In the genomic region with DNA sequence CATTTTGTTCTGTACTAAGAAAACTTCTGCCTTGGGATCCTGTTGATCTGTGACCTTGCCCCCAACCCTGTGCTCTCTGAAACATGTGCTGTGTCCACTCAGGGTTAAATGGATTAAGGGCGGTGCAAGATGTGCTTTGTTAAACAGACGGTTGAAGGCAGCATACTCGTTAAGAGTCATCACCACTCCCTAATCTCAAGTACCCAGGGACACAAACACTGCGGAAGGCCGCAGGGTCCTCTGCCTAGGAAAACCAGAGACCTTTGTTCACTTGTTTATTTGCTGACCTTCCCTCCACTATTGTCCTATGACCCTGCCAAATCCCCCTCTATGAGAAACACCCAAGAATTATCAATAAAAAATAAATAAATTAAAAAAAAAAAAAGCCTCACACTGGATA, we compare ENCODE assay signal across 8 cellular contexts. TPM values are rescaled to one million over a fixed set of nuclear protein-coding genes. Genes with fewer than 3 reads are reported as not detected.
A peak's percentile ranks its signal among the peaks of the same experiment; 100 is the strongest.
DNase-seq lines count a peak whose midpoint lies in the region; ATAC-seq, FAIRE-seq and TF ChIP-seq lines count a peak whose summit lies in the region.
"Not testable (repeated sequence)": the region's sequence is repeated elsewhere in the genome, so short reads cannot be mapped to it uniquely, and the experiment has no call there.

No MANE protein-coding gene starts in this region.

- TF ChIP-seq EP300 in GM12878 (IDR thresholded peaks at IDR 0.05; ENCODE audit: borderline replicate concordance in 1 of 2, control insufficient read depth in 1 of 2, low read depth in 2 of 2, low read length in 2 of 2); K562 (IDR thresholded peaks at IDR 0.05; ENCODE audit: low read length); HepG2 (IDR thresholded peaks at IDR 0.05; ENCODE audit: low read depth in 2 of 2, low read length in 2 of 2); HepG2 (CRISPR knock-in tag; IDR thresholded peaks at IDR 0.05; ENCODE audit: borderline replicate concordance): not testable (repeated sequence)

- peaks cover 12% of the 10 kb centered on the region for H3K36me3 Mint-ChIP-seq in glutamatergic neuron (ENCODE audit: unreplicated experiment)

- POLR2A ChIA-PET in A673 (lab: Charles Lee; ENCODE audit: low non-redundant PET); HEK293 (lab: Yijun Ruan, JAX); OCI-LY7 (lab: Charles Lee); Panc1 (lab: Charles Lee); K562 (lab: Yijun Ruan, JAX); HepG2 (lab: Yijun Ruan, JAX): not testable (repeated sequence)
- POLR2A ChIA-PET in GM12878 (lab: Charles Lee): interaction anchor here (1.9 kb wide), 1 partner anchor 11 kb away, joined by 5 read pairs; no protein-coding TSS in a partner anchor

- H2AFZ ChIP-seq in OCI-LY7 (ENCODE audit: low read length); GM12878 (ENCODE audit: control insufficient read depth, low read depth, low read length); K562 (ENCODE audit: low read depth, low read length); HepG2 (ENCODE audit: low read length): not testable (repeated sequence)

- not testable (repeated sequence) for ATAC-seq in Panc1, GM12878, K562, HepG2

- peaks cover 28% of the 10 kb centered on the region for H3K4me1 Mint-ChIP-seq in glutamatergic neuron (ENCODE audit: low read depth, unreplicated experiment)

- TF ChIP-seq RAD21 in GM12878 (IDR thresholded peaks at IDR 0.05; ENCODE audit: insufficient read depth, low read depth, low read length); K562 (CRISPR knock-in tag; conservative IDR thresholded peaks at IDR 0.05 in 1 of 2, IDR thresholded peaks at IDR 0.05 in 1 of 2); HepG2 (CRISPR knock-in tag; IDR thresholded peaks at IDR 0.05): not testable (repeated sequence)

- not testable (repeated sequence) for H3K27me3 Mint-ChIP-seq in glutamatergic neuron (ENCODE audit: unreplicated experiment)

- peaks cover 13% of the 10 kb centered on the region for H3K9me3 Mint-ChIP-seq in glutamatergic neuron (ENCODE audit: unreplicated experiment)

- SMC1A ChIA-PET in GM12878 (lab: Charles Lee; ENCODE audit: uncharacterized antibody, unreplicated experiment): not testable (repeated sequence)

- H3K9me1 ChIP-seq in K562 (ENCODE audit: control insufficient read depth, insufficient read depth, low read length): peaks cover 10% of the 10 kb centered on the region

- H3K79me2 ChIP-seq in OCI-LY7 (ENCODE audit: insufficient read depth, low read depth, low read length) (peaks cover 88% of the 10 kb centered on the region), GM12878 (ENCODE audit: control insufficient read depth, insufficient read depth, low read length) (peaks cover 78% of the 10 kb centered on the region), K562 (ENCODE audit: control insufficient read depth, insufficient read depth, low read length) (peaks cover 92% of the 10 kb centered on the region), HepG2 (ENCODE audit: insufficient read depth, low read length) (peaks cover 84% of the 10 kb centered on the region)

- H3K9me3 ChIP-seq in A673 (ENCODE audit: low read depth, low read length, poor library complexity, severe bottlenecking); HEK293 (ENCODE audit: control insufficient read depth, insufficient read depth, low read depth, low read length); OCI-LY7 (ENCODE audit: low read length); Panc1 (ENCODE audit: control insufficient read depth, insufficient read depth, low read depth, low read length); GM12878 (replicated peaks; ENCODE audit: control insufficient read depth, insufficient read depth, low read length); K562 (replicated peaks; ENCODE audit: control insufficient read depth, insufficient read depth, low read depth, low read length); HepG2 (ENCODE audit: low read length): not testable (repeated sequence)

- H3K4me1 ChIP-seq in A673 (ENCODE audit: insufficient read depth, low read length, poor library complexity, severe bottlenecking) (peaks cover 38% of the 10 kb centered on the region), Panc1 (ENCODE audit: control insufficient read depth, insufficient read depth, low read length) (peaks cover 13% of the 10 kb centered on the region; the same call in 1 of the 2 replicates), GM12878 (ENCODE audit: control insufficient read depth, insufficient read depth, low read length) (peaks cover 11% of the 10 kb centered on the region), K562 (replicated peaks in 1 of 2; ENCODE audit: control insufficient read depth in 2 of 2, insufficient read depth in 2 of 2, low read length in 2 of 2) (peaks cover 11 to 31% of the 10 kb centered on the region in 2 experiments; a peak in 4 of 5 replicates), HepG2 (ENCODE audit: insufficient read depth, low read length) (peaks cover 69% of the 10 kb centered on the region)
- not testable (repeated sequence) for H3K4me1 ChIP-seq in HEK293 (ENCODE audit: control insufficient read depth, insufficient read depth, low read length); OCI-LY7 (ENCODE audit: insufficient read depth, low read length, poor library complexity, severe bottlenecking)

- TF ChIP-seq CTCF in A673 (conservative IDR thresholded peaks at IDR 0.05; ENCODE audit: low read depth, low read length); HEK293 (tag by site-specific recombination; IDR thresholded peaks at IDR 0.05); OCI-LY7 (conservative IDR thresholded peaks at IDR 0.05; ENCODE audit: low read length); Panc1 (IDR thresholded peaks at IDR 0.05); GM12878 (IDR thresholded peaks at IDR 0.05 in 2 of 3, conservative IDR thresholded peaks at IDR 0.05 in 1 of 3; ENCODE audit: control insufficient read depth in 2 of 3, extremely low read depth in 1 of 3, insufficient read depth in 1 of 3, low read depth in 3 of 3, low read length in 3 of 3); K562 (IDR thresholded peaks at IDR 0.05 in 2 of 3, conservative IDR thresholded peaks at IDR 0.05 in 1 of 3; ENCODE audit: insufficient read depth in 2 of 3, low read depth in 1 of 3, low read length in 3 of 3); glutamatergic neuron (IDR thresholded peaks at IDR 0.05; ENCODE audit: partially characterized antibody, unreplicated experiment); HepG2 (CRISPR knock-in tag; IDR thresholded peaks at IDR 0.05): not testable (repeated sequence)

- peak overlapping the region; percentile 76 for H3K27ac Mint-ChIP-seq in glutamatergic neuron (ENCODE audit: unreplicated experiment)

- H3K9me2 ChIP-seq in OCI-LY7 (ENCODE audit: insufficient read depth, low read length): not testable (repeated sequence)

- FAIRE-seq in GM12878 (lab: Jason Lieb, UNC); HepG2 (lab: Jason Lieb, UNC): not testable (repeated sequence)
- FAIRE-seq in K562 (lab: Jason Lieb, UNC): peak; percentile 23

- TF ChIP-seq POLR2A in GM12878 (IDR thresholded peaks at IDR 0.05; ENCODE audit: low read depth, low read length); K562 (conservative IDR thresholded peaks at IDR 0.05); HepG2 (IDR thresholded peaks at IDR 0.05; ENCODE audit: insufficient read depth in 1 of 2, low read depth in 2 of 2, low read length in 2 of 2): not testable (repeated sequence)

- H3K4me2 ChIP-seq in OCI-LY7 (ENCODE audit: low read length); GM12878 (ENCODE audit: control insufficient read depth, insufficient read depth); K562 (ENCODE audit: insufficient read depth, low read length): not testable (repeated sequence)
- peak overlapping the region; percentile 42 for H3K4me2 ChIP-seq in HepG2 (ENCODE audit: low read depth, low read length)

- in situ Hi-C loops in Panc1 (cut with HindIII; ENCODE audit: low pct_unique_long_range_greater_than_20kb, low sequenced_read_pairs); GM12878 (cut with MboI); K562 (cut with MboI); HepG2 (cut with HindIII; ENCODE audit: extremely low pct_ligation_motif_present, low pct_unique_long_range_greater_than_20kb): not testable (repeated sequence)

- BruUV-seq in A673 (replicated peaks; lab: Mats Ljungman, UMichigan) (TSS peak; percentile 28), OCI-LY7 (replicated peaks; lab: Mats Ljungman, UMichigan) (TSS peak; percentile 39), Panc1 (replicated peaks; lab: Mats Ljungman, UMichigan) (TSS peak; percentile 70), GM12878 (replicated peaks; lab: Mats Ljungman, UMichigan) (TSS peak; percentile 54), K562 (replicated peaks; lab: Mats Ljungman, UMichigan) (TSS peak; percentile 34), HepG2 (replicated peaks; lab: Mats Ljungman, UMichigan) (TSS peak; percentile 42)

- H3K27me3 ChIP-seq in A673 (replicated peaks; ENCODE audit: insufficient read depth, low read depth, low read length, poor library complexity); Panc1 (ENCODE audit: control insufficient read depth, insufficient read depth, low read length); GM12878 (replicated peaks in 1 of 2; ENCODE audit: control insufficient read depth in 2 of 2, insufficient read depth in 2 of 2, low read length in 1 of 2); K562 (ENCODE audit: control insufficient read depth in 2 of 2, insufficient read depth in 2 of 2, low read length in 2 of 2); HepG2 (ENCODE audit: control insufficient read depth in 1 of 2, insufficient read depth in 2 of 2, low read length in 2 of 2): not testable (repeated sequence)

- not testable (repeated sequence) for DNase-seq in A673 (ENCODE audit: low spot score); OCI-LY7 (ENCODE audit: low spot score); Panc1 (ENCODE audit: low read depth, low spot score); GM12878 (ENCODE audit: low read depth, low spot score); K562 (ENCODE audit: extremely low read depth in 1 of 4, low spot score in 3 of 4); glutamatergic neuron; HepG2 (ENCODE audit: low spot score)

- CTCF ChIA-PET in A673 (lab: Charles Lee); OCI-LY7 (lab: Charles Lee; ENCODE audit: unreplicated experiment); Panc1 (lab: Charles Lee); GM12878 (lab: Yijun Ruan, JAX); K562 (lab: Yijun Ruan, JAX; ENCODE audit: low intra/inter-chr PET ratio); HepG2 (lab: Yijun Ruan, JAX; ENCODE audit: low intra/inter-chr PET ratio, low total read pairs): not testable (repeated sequence)
- CTCF ChIA-PET in HEK293 (lab: Yijun Ruan, JAX): interaction anchor here (0.7 kb wide), 1 partner anchor 94 kb away, joined by 3 read pairs; no protein-coding TSS in a partner anchor

- H3K36me3 ChIP-seq in A673 (ENCODE audit: insufficient read depth, low read length, poor library complexity, severe bottlenecking); HEK293 (ENCODE audit: control insufficient read depth in 2 of 2, insufficient read depth in 1 of 2, low read length in 2 of 2); Panc1 (ENCODE audit: control insufficient read depth, insufficient read depth, low read length); GM12878 (ENCODE audit: control insufficient read depth in 2 of 2, insufficient read depth in 2 of 2, low read length in 1 of 2); HepG2 (replicated peaks in 1 of 2; ENCODE audit: control insufficient read depth in 1 of 2, insufficient read depth in 2 of 2, low read length in 2 of 2): not testable (repeated sequence)
- H3K36me3 ChIP-seq in OCI-LY7 (ENCODE audit: insufficient read depth, low read length) (peaks cover 57% of the 10 kb centered on the region), K562 (ENCODE audit: control insufficient read depth, insufficient read depth, low read length) (peaks cover 22% of the 10 kb centered on the region)

- H4K20me1 ChIP-seq in OCI-LY7 (ENCODE audit: insufficient read depth, low read length) (peaks cover 13% of the 10 kb centered on the region; the same call in 1 of the 2 replicates), GM12878 (ENCODE audit: control insufficient read depth, insufficient read depth) (peaks cover 19% of the 10 kb centered on the region), K562 (replicated peaks; ENCODE audit: control insufficient read depth, insufficient read depth, low read length) (peaks cover 57% of the 10 kb centered on the region), HepG2 (ENCODE audit: insufficient read depth, low read length) (peaks cover 82% of the 10 kb centered on the region)

- not testable (repeated sequence) for H3K9ac ChIP-seq in GM12878 (ENCODE audit: control insufficient read depth, insufficient read depth, low read length); HepG2 (ENCODE audit: insufficient read depth, low read depth, low read length)
- H3K9ac ChIP-seq in K562 (ENCODE audit: insufficient read depth in 1 of 2, low read depth in 2 of 2, low read length in 2 of 2): 0 out of 4 replicates have a peak overlapping the region, but pooled peaks of 1 of the 2 experiments have one; percentile 35

- not testable (repeated sequence) for H3K27ac ChIP-seq in A673 (ENCODE audit: low read depth, low read length, poor library complexity, severe bottlenecking); HEK293 (ENCODE audit: extremely low read depth, low read depth, low read length); OCI-LY7 (ENCODE audit: low read depth, low read length, poor library complexity, severe bottlenecking); Panc1 (ENCODE audit: low read length); GM12878 (ENCODE audit: control insufficient read depth, insufficient read depth)
- H3K27ac ChIP-seq in K562 (ENCODE audit: extremely low read depth, low read depth, low read length): peak overlapping the region; percentile 76; the same call in 2 of the 3 replicates
- H3K27ac ChIP-seq in HepG2 (ENCODE audit: extremely low read length, insufficient read depth, low read length): peak overlapping the region; percentile 20

- H3K4me3 Mint-ChIP-seq in glutamatergic neuron (ENCODE audit: unreplicated experiment): peak overlapping the region; percentile 20

- RAD21 ChIA-PET in GM12878 (lab: Charles Lee; ENCODE audit: unreplicated experiment): not testable (repeated sequence)

- H3K4me3 ChIP-seq in A673 (ENCODE audit: low read depth, low read length, poor library complexity, severe bottlenecking); HEK293 (ENCODE audit: low read depth, low read length); OCI-LY7 (ENCODE audit: low read depth, low read length, poor library complexity, severe bottlenecking); Panc1 (ENCODE audit: low read depth in 2 of 2, low read length in 2 of 2); GM12878; K562; HepG2 (replicated peaks in 1 of 3; ENCODE audit: insufficient read depth in 1 of 3, low read depth in 2 of 3, low read length in 3 of 3): not testable (repeated sequence)

- WGBS in GM12878 (ENCODE audit: insufficient coverage, insufficient replicate concordance, low lambda C conversion rate, missing lambda C conversion rate): 100% methylated on average over 2 of the region's 5 CpGs
- WGBS in K562 (ENCODE audit: insufficient coverage, low coverage, missing lambda C conversion rate): 0% methylated on average over 1 of the region's 5 CpGs
- 3% methylated on average over 5 of the region's 5 CpGs for WGBS in HepG2 (ENCODE audit: low lambda C conversion rate)

- intact Hi-C loops in A673 (cut with micrococcal nuclease; ENCODE audit: unreplicated experiment); OCI-LY7 (cut with micrococcal nuclease; ENCODE audit: unreplicated experiment); Panc1 (cut with micrococcal nuclease; ENCODE audit: unreplicated experiment); GM12878 (cut with micrococcal nuclease; ENCODE audit: unreplicated experiment); K562 (cut with micrococcal nuclease); HepG2 (cut with micrococcal nuclease; ENCODE audit: unreplicated experiment): not testable (repeated sequence)

RNA-seq across cellular contexts. Expression of a gene that starts 27.0 kb away (rescaled TPM):
- total RNA-seq in A673 (2021) (217 and 248 TPM in 2 replicates), OCI-LY7 (2022) (247 and 251 TPM in 2 replicates), Panc1 (2021; ENCODE audit: unreplicated experiment) (99.4 TPM), GM12878 (2014; rRNA removed) (30.3 and 34.7 TPM in 2 replicates), GM12878 (2014; rRNA removed; fragmentation: Illumina TruSeq; extraction: Trizol) (26.2 and 26.3 TPM in 2 replicates), GM12878 (2021) (103 and 106 TPM in 2 replicates), K562 (2014; rRNA removed) (49.2 and 58.7 TPM in 2 replicates), K562 (2014; rRNA removed; fragmentation: Illumina TruSeq; extraction: Trizol) (25.4 and 31.7 TPM in 2 replicates), K562 (2015; rRNA removed; fragmentation: Illumina TruSeq; extraction: Trizol) (26.9 and 27.6 TPM in 2 replicates), K562 (2021) (114 and 126 TPM in 2 replicates), glutamatergic neuron (ENCODE audit: unreplicated experiment) (367 TPM), HepG2 (2016; rRNA removed; fragmentation: Illumina TruSeq; extraction: Trizol) (21.4 and 24.4 TPM in 2 replicates)
- total RNA-seq in OCI-LY7 (2014; rRNA removed; shearing (Covaris generic)): 87.0 and 89.1 TPM in 2 replicates
- 119 TPM for polyA plus RNA-seq in Panc1 (2012; ENCODE audit: insufficient read length)
- 326 and 358 TPM in 2 replicates for total RNA-seq in GM12878 (2013; cell fraction: nucleolus; rRNA removed)
- polyA plus RNA-seq in GM12878 (2011; ENCODE audit: low read depth): 26.1 TPM
- polyA plus RNA-seq in GM12878 (2011; rRNA removed) (25.8 and 28.4 TPM in 2 replicates), GM12878 (2014; fragmentation: Illumina TruSeq; extraction: Trizol) (23.9 and 35.9 TPM in 2 replicates), GM12878 (2014; fragmentation: Nextera tagmentation; extraction: Ambion mirVana) (1 to 10 TPM; 5.1 to 8.7 TPM), GM12878 (2014; rRNA removed) (80.1 and 85.5 TPM in 2 replicates), GM12878 (2016; fragmentation: Nextera tagmentation; extraction: Ambion mirVana) (10 to 100 TPM; 18.2 to 18.6 TPM), K562 (2011; rRNA removed) (24.1 and 24.5 TPM in 2 replicates), K562 (2014; fragmentation: Illumina TruSeq; extraction: Trizol) (41.9 and 66.8 TPM in 2 replicates), K562 (2014; fragmentation: Nextera tagmentation; extraction: Ambion mirVana) (1 to 10 TPM; 4.7 to 5.4 TPM), K562 (2014; rRNA removed) (75.6 and 83.7 TPM in 2 replicates), HepG2 (2011; rRNA removed) (38.4 and 42.3 TPM in 2 replicates)
- polyA plus RNA-seq in GM12878 (2011; cell fraction: cytosol; rRNA removed): 30.6 and 37.2 TPM in 2 replicates
- 127 and 191 TPM in 2 replicates for polyA plus RNA-seq in GM12878 (2011; cell fraction: nucleus; rRNA removed)
- 64.4 and 70.9 TPM in 2 replicates for polyA plus RNA-seq in GM12878 (2012)
- polyA minus RNA-seq in GM12878 (2011; rRNA and poly(A)+ RNA removed): 24.9 and 46.7 TPM in 2 replicates
- polyA minus RNA-seq in GM12878 (2011; cell fraction: cytosol; rRNA and poly(A)+ RNA removed): 22.9 and 24.1 TPM in 2 replicates
- 31.7 and 60.0 TPM in 2 replicates for polyA minus RNA-seq in GM12878 (2011; cell fraction: nucleus; rRNA and poly(A)+ RNA removed)
- 521 and 557 TPM in 2 replicates for total RNA-seq in K562 (2011; cell fraction: chromatin; rRNA removed; ENCODE audit: low replicate concordance)
- 219 and 271 TPM in 2 replicates for total RNA-seq in K562 (2011; cell fraction: nucleolus; rRNA removed)
- 280 and 307 TPM in 2 replicates for total RNA-seq in K562 (2011; cell fraction: nucleoplasm; rRNA removed)
- polyA plus RNA-seq in K562 (2011; cell fraction: cytosol; rRNA removed): 24.1 and 43.3 TPM in 2 replicates
- polyA plus RNA-seq in K562 (2011; cell fraction: nucleus; rRNA removed): 82.4 and 115 TPM in 2 replicates
- 58.0 and 101 TPM in 2 replicates for polyA plus RNA-seq in K562 (2012)
- 22.7 and 27.7 TPM in 2 replicates for polyA minus RNA-seq in K562 (2011; rRNA and poly(A)+ RNA removed)
- polyA minus RNA-seq in K562 (2011; cell fraction: cytosol; rRNA and poly(A)+ RNA removed): 41.4 and 57.3 TPM in 2 replicates
- 37.2 and 51.5 TPM in 2 replicates for polyA minus RNA-seq in K562 (2011; cell fraction: nucleus; rRNA and poly(A)+ RNA removed)
- total RNA-seq in HepG2 (2016; cell fraction: cytosol; rRNA removed; fragmentation: Illumina TruSeq; extraction: Trizol; ENCODE audit: low read depth): 54.2 and 55.2 TPM in 2 replicates
- 17.9 and 22.3 TPM in 2 replicates for total RNA-seq in HepG2 (2016; cell fraction: insoluble cytoplasmic fraction; rRNA removed; fragmentation: Illumina TruSeq; extraction: Trizol)
- total RNA-seq in HepG2 (2016; cell fraction: membrane; rRNA removed; fragmentation: Illumina TruSeq; extraction: Trizol): 22.4 and 27.0 TPM in 2 replicates
- 48.5 and 63.5 TPM in 2 replicates for total RNA-seq in HepG2 (2016; cell fraction: nucleus; rRNA removed; fragmentation: Illumina TruSeq; extraction: Trizol)
- 31.1 and 36.3 TPM in 2 replicates for polyA plus RNA-seq in HepG2 (2011; cell fraction: cytosol; rRNA removed)
- polyA plus RNA-seq in HepG2 (2011; cell fraction: nucleus; rRNA removed): 155 and 191 TPM in 2 replicates
- 78.6 and 89.8 TPM in 2 replicates for polyA plus RNA-seq in HepG2 (2012)
- 10.6 and 13.9 TPM in 2 replicates for polyA plus RNA-seq in HepG2 (2016; cell fraction: cytosol; fragmentation: Illumina TruSeq; extraction: Trizol; ENCODE audit: low read depth)
- polyA plus RNA-seq in HepG2 (2016; cell fraction: insoluble cytoplasmic fraction; fragmentation: Illumina TruSeq; extraction: Trizol; ENCODE audit: low read depth): 35.2 and 50.6 TPM in 2 replicates
- polyA plus RNA-seq in HepG2 (2016; cell fraction: membrane; fragmentation: Illumina TruSeq; extraction: Trizol; ENCODE audit: low read depth): 29.5 and 30.6 TPM in 2 replicates
- 190 and 216 TPM in 2 replicates for polyA plus RNA-seq in HepG2 (2016; cell fraction: nucleus; fragmentation: Illumina TruSeq; extraction: Trizol; ENCODE audit: insufficient read depth, low read depth)
- 38.6 and 64.5 TPM in 2 replicates for polyA minus RNA-seq in HepG2 (2011; rRNA and poly(A)+ RNA removed; ENCODE audit: low replicate concordance)
- polyA minus RNA-seq in HepG2 (2011; cell fraction: cytosol; rRNA and poly(A)+ RNA removed): 32.5 and 37.0 TPM in 2 replicates
- 104 and 109 TPM in 2 replicates for polyA minus RNA-seq in HepG2 (2011; cell fraction: nucleus; rRNA and poly(A)+ RNA removed)

RNA-seq across cellular contexts. Expression of a gene that starts 44.9 kb away (rescaled TPM):
- 100 and 113 TPM in 2 replicates for total RNA-seq in A673 (2021)
- 77.6 and 92.7 TPM in 2 replicates for total RNA-seq in OCI-LY7 (2014; rRNA removed; shearing (Covaris generic))
- total RNA-seq in OCI-LY7 (2022): 106 and 121 TPM in 2 replicates
- 118 TPM for total RNA-seq in Panc1 (2021; ENCODE audit: unreplicated experiment)
- polyA plus RNA-seq in Panc1 (2012; ENCODE audit: insufficient read length): 86.1 TPM
- total RNA-seq in GM12878 (2013; cell fraction: nucleolus; rRNA removed): 353 and 388 TPM in 2 replicates
- total RNA-seq in GM12878 (2014; rRNA removed): 75.9 and 80.1 TPM in 2 replicates
- total RNA-seq in GM12878 (2014; rRNA removed; fragmentation: Illumina TruSeq; extraction: Trizol): 36.9 and 40.0 TPM in 2 replicates
- 60.5 and 74.5 TPM in 2 replicates for total RNA-seq in GM12878 (2021)
- polyA plus RNA-seq in GM12878 (2011; ENCODE audit: low read depth): 35.8 TPM
- polyA plus RNA-seq in GM12878 (2011; rRNA removed): 24.5 and 31.9 TPM in 2 replicates
- 27.0 and 33.4 TPM in 2 replicates for polyA plus RNA-seq in GM12878 (2011; cell fraction: cytosol; rRNA removed)
- 194 and 227 TPM in 2 replicates for polyA plus RNA-seq in GM12878 (2011; cell fraction: nucleus; rRNA removed)
- polyA plus RNA-seq in GM12878 (2012): 64.1 and 75.1 TPM in 2 replicates
- 23.1 and 36.7 TPM in 2 replicates for polyA plus RNA-seq in GM12878 (2014; fragmentation: Illumina TruSeq; extraction: Trizol)
- polyA plus RNA-seq in GM12878 (2014; fragmentation: Nextera tagmentation; extraction: Ambion mirVana): 1 to 10 TPM; 5.9 to 9.8 TPM
- polyA plus RNA-seq in GM12878 (2014; rRNA removed): 75.4 and 93.5 TPM in 2 replicates
- 10 to 100 TPM; 65.0 to 68.7 TPM for polyA plus RNA-seq in GM12878 (2016; fragmentation: Nextera tagmentation; extraction: Ambion mirVana)
- 29.0 and 43.9 TPM in 2 replicates for polyA minus RNA-seq in GM12878 (2011; rRNA and poly(A)+ RNA removed)
- 15.8 and 17.2 TPM in 2 replicates for polyA minus RNA-seq in GM12878 (2011; cell fraction: cytosol; rRNA and poly(A)+ RNA removed)
- polyA minus RNA-seq in GM12878 (2011; cell fraction: nucleus; rRNA and poly(A)+ RNA removed): 44.0 and 73.8 TPM in 2 replicates
- total RNA-seq in K562 (2011; cell fraction: chromatin; rRNA removed; ENCODE audit: low replicate concordance): 538 and 821 TPM in 2 replicates
- 360 and 372 TPM in 2 replicates for total RNA-seq in K562 (2011; cell fraction: nucleolus; rRNA removed)
- total RNA-seq in K562 (2011; cell fraction: nucleoplasm; rRNA removed): 370 and 431 TPM in 2 replicates
- 67.4 and 136 TPM in 2 replicates for total RNA-seq in K562 (2014; rRNA removed)
- 37.3 and 41.2 TPM in 2 replicates for total RNA-seq in K562 (2014; rRNA removed; fragmentation: Illumina TruSeq; extraction: Trizol)
- total RNA-seq in K562 (2015; rRNA removed; fragmentation: Illumina TruSeq; extraction: Trizol): 51.9 and 55.5 TPM in 2 replicates
- total RNA-seq in K562 (2021): 74.8 and 75.4 TPM in 2 replicates
- polyA plus RNA-seq in K562 (2011; rRNA removed): 44.2 and 53.2 TPM in 2 replicates
- 33.7 and 35.7 TPM in 2 replicates for polyA plus RNA-seq in K562 (2011; cell fraction: cytosol; rRNA removed)
- polyA plus RNA-seq in K562 (2011; cell fraction: nucleus; rRNA removed): 243 and 279 TPM in 2 replicates
- 41.5 and 49.6 TPM in 2 replicates for polyA plus RNA-seq in K562 (2012)
- 49.2 and 49.4 TPM in 2 replicates for polyA plus RNA-seq in K562 (2014; fragmentation: Illumina TruSeq; extraction: Trizol)
- polyA plus RNA-seq in K562 (2014; fragmentation: Nextera tagmentation; extraction: Ambion mirVana): 1 to 10 TPM; 5.8 to 7.0 TPM
- 62.6 and 89.1 TPM in 2 replicates for polyA plus RNA-seq in K562 (2014; rRNA removed)
- polyA minus RNA-seq in K562 (2011; rRNA and poly(A)+ RNA removed): 44.3 and 53.3 TPM in 2 replicates
- 30.5 and 50.1 TPM in 2 replicates for polyA minus RNA-seq in K562 (2011; cell fraction: cytosol; rRNA and poly(A)+ RNA removed)
- polyA minus RNA-seq in K562 (2011; cell fraction: nucleus; rRNA and poly(A)+ RNA removed): 79.4 and 87.9 TPM in 2 replicates
- 166 TPM for total RNA-seq in glutamatergic neuron (ENCODE audit: unreplicated experiment)
- 63.9 and 136 TPM in 2 replicates for total RNA-seq in HepG2 (2016; rRNA removed; fragmentation: Illumina TruSeq; extraction: Trizol)
- 47.1 and 47.6 TPM in 2 replicates for total RNA-seq in HepG2 (2016; cell fraction: cytosol; rRNA removed; fragmentation: Illumina TruSeq; extraction: Trizol; ENCODE audit: low read depth)
- 54.6 and 131 TPM in 2 replicates for total RNA-seq in HepG2 (2016; cell fraction: insoluble cytoplasmic fraction; rRNA removed; fragmentation: Illumina TruSeq; extraction: Trizol)
- 46.3 and 47.0 TPM in 2 replicates for total RNA-seq in HepG2 (2016; cell fraction: membrane; rRNA removed; fragmentation: Illumina TruSeq; extraction: Trizol)
- 148 and 166 TPM in 2 replicates for total RNA-seq in HepG2 (2016; cell fraction: nucleus; rRNA removed; fragmentation: Illumina TruSeq; extraction: Trizol)
- 66.0 and 77.5 TPM in 2 replicates for polyA plus RNA-seq in HepG2 (2011; rRNA removed)
- polyA plus RNA-seq in HepG2 (2011; cell fraction: cytosol; rRNA removed): 41.6 and 46.2 TPM in 2 replicates
- polyA plus RNA-seq in HepG2 (2011; cell fraction: nucleus; rRNA removed): 327 and 378 TPM in 2 replicates
- polyA plus RNA-seq in HepG2 (2012): 69.0 and 72.2 TPM in 2 replicates
- 8.2 and 9.5 TPM in 2 replicates for polyA plus RNA-seq in HepG2 (2016; cell fraction: cytosol; fragmentation: Illumina TruSeq; extraction: Trizol; ENCODE audit: low read depth)
- 43.3 and 56.0 TPM in 2 replicates for polyA plus RNA-seq in HepG2 (2016; cell fraction: insoluble cytoplasmic fraction; fragmentation: Illumina TruSeq; extraction: Trizol; ENCODE audit: low read depth)
- polyA plus RNA-seq in HepG2 (2016; cell fraction: membrane; fragmentation: Illumina TruSeq; extraction: Trizol; ENCODE audit: low read depth): 16.9 and 17.6 TPM in 2 replicates
- polyA plus RNA-seq in HepG2 (2016; cell fraction: nucleus; fragmentation: Illumina TruSeq; extraction: Trizol; ENCODE audit: insufficient read depth, low read depth): 304 and 336 TPM in 2 replicates
- polyA minus RNA-seq in HepG2 (2011; rRNA and poly(A)+ RNA removed; ENCODE audit: low replicate concordance): 76.1 and 106 TPM in 2 replicates
- polyA minus RNA-seq in HepG2 (2011; cell fraction: cytosol; rRNA and poly(A)+ RNA removed): 59.0 and 61.6 TPM in 2 replicates
- 140 and 143 TPM in 2 replicates for polyA minus RNA-seq in HepG2 (2011; cell fraction: nucleus; rRNA and poly(A)+ RNA removed)
